ENCODE assay signal across 20 cellular contexts in the genomic region with DNA sequence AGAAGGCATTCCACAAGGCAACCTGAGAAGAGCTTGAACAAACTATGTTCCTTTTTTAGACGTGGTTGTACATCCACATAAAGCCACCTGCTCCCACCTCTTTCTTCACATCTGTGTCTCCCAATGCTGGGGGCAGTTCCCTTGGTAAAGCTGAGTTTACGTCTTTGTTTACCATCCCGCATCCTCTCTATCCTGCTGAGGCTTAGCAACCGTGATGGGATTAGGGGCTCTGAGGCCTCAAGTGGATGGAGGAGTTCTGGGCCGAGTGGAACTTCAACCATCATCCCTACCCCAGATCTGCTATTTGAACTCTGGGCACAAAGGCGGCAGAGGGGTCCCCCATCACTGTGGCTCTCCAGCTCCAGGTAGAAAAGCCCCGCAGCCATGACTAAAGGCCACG.
"Had no signal": no experiment of that assay in that cellular context is flagged by ENCODE, and none has a peak within 500 bp of the region (broad histone marks: within the 10 kb centered on the region; RNA-seq: fewer than 3 reads in every experiment).

No MANE protein-coding gene starts in this region.

- H3K4me3 ChIP-seq: SJSA1, SK-N-MC had no signal

- H3K27ac ChIP-seq: SJSA1, SK-N-MC had no signal

- H3K9me3 ChIP-seq: SJSA1 had no signal

- FAIRE-seq: RCC 7860 had no signal

- DNase-seq: KBM-7, MV-4-11, NCI-H1048, NCI-H1105, NCI-H1417, NCI-H1436 treated with DMSO at 0.1 percent for 48 hours, NCI-H1694, NCI-H187 treated with DMSO at 0.1 percent for 48 hours, NCI-H2029 treated with DMSO at 0.1 percent for 48 hours, NCI-H2171 treated with DMSO at 0.1 percent for 48 hours, NCI-H345, NCI-H446 treated with DMSO at 0.1 percent for 48 hours, NCI-H510A treated with DMSO at 0.1 percent for 48 hours, NCI-H526, Right ventricle myocardium superior, RPMI8226, SIG-M5 had no signal

- H3K27me3 ChIP-seq: SJSA1 had no signal
